Comparison of ENCODE assay signal across 20 cellular contexts in genomic region chr9:111069233-111069632, GRCh38. TPM values are rescaled to one million over a fixed set of nuclear protein-coding genes. Genes with fewer than 3 reads are reported as not detected.
"Had no signal": no experiment of that assay in that cellular context is flagged by ENCODE, and none has a peak within 500 bp of the region (broad histone marks: within the 10 kb centered on the region; RNA-seq: fewer than 3 reads in every experiment).

No MANE protein-coding gene starts in this region.

- H3K27ac ChIP-seq: cardiac muscle cell, neutrophil, WERI-Rb-1 had no signal

- ATAC-seq: activated T-helper 17 cell treated with anti-CD3 and anti-CD28 coated beads, Interleukin-2, amount 50 U/mL, for 72 hours; left colon; naive thymus-derived CD8-positive, alpha-beta T cell; stimulated activated naive CD8-positive, alpha-beta T cell treated with anti-CD3 and anti-CD28 coated beads, Interleukin-15, Interleukin-2, amounts not matched to agents 100 U/mL and 50 U/mL, for 24 hours; T-helper 17 cell had no signal

- H3K4me3 ChIP-seq: cardiac muscle cell, gastrocnemius medialis, heart right ventricle, mucosa of descending colon, skin epidermis had no signal

- H3K36me3 ChIP-seq: cardiac muscle cell, gastrocnemius medialis, heart right ventricle, neutrophil, thoracic aorta, WERI-Rb-1 had no signal

- H3K4me1 ChIP-seq: gastrocnemius medialis had no signal

- H3K9me3 ChIP-seq: gastrocnemius medialis, heart right ventricle, mucosa of descending colon, neutrophil, thoracic aorta had no signal

- H3K27me3 ChIP-seq: cardiac muscle cell, gastrocnemius medialis, heart right ventricle, neutrophil had no signal

- DNase-seq: activated CD4-positive, alpha-beta T cell treated with anti-CD3 and anti-CD28 coated beads, Interleukin-2, amount 50 U/mL, for 48 hours; activated naive CD4-positive, alpha-beta T cell treated with Interleukin-2 at 50 U/mL for 16 hours; gastrocnemius medialis; heart right ventricle; left colon; mammary epithelial cell; mucosa of descending colon; naive thymus-derived CD8-positive, alpha-beta T cell; retina; SHP77 treated with DMSO at 0.1 percent for 48 hours; stimulated activated CD4-positive, alpha-beta T cell treated with anti-CD3 and anti-CD28 coated beads, Interleukin-4, amount 100 ng/mL, for 4 hours; stimulated activated CD8-positive, alpha-beta memory T cell treated with anti-CD3 and anti-CD28 coated beads, Interleukin-4, amount 100 ng/mL, for 48 hours; stimulated activated naive CD8-positive, alpha-beta T cell treated with anti-CD3 and anti-CD28 coated beads, Interleukin-15, Interleukin-2, amounts not matched to agents 100 U/mL and 50 U/mL, for 24 hours; T-helper 17 cell; WERI-Rb-1 had no signal

RNA-seq across cellular contexts. Expression of gene LPAR1, which starts 31.0 kb away (rescaled TPM):
- total RNA-seq: activated T-helper 17 cell treated with anti-CD3 and anti-CD28 coated beads, Interleukin-2, amount 50 U/mL, for 72 hours; naive thymus-derived CD8-positive, alpha-beta T cell; T-helper 17 cell had no signal
- polyA plus RNA-seq: naive thymus-derived CD8-positive, alpha-beta T cell had no signal
